In genomic region chr4:163535657-163536056, GRCh38 we compare ENCODE assay signal across 1 cellular context.
TF ChIP-seq lines count a peak whose summit lies in the region.

No MANE protein-coding gene starts in this region.

TF ChIP-seq in H1, 55 proteins besides CTCF, POLR2A, EP300 and RAD21 (continued from another document):
- TF ChIP-seq RNF2 (IDR thresholded peaks at IDR 0.05; ENCODE audit: borderline replicate concordance, low read depth, low read length, missing control alignments, poor library complexity, severe bottlenecking) (no peak), FOSL1 (IDR thresholded peaks at IDR 0.05; ENCODE audit: insufficient read depth, low read depth, low read length) (no peak), KDM1A (IDR thresholded peaks at IDR 0.05; ENCODE audit: borderline replicate concordance, low read length) (no peak), CHD7 (IDR thresholded peaks at IDR 0.05; ENCODE audit: insufficient replicate concordance, low read length) (no peak), BRCA1 (IDR thresholded peaks at IDR 0.05; ENCODE audit: low read depth, low read length) (no peak)
